In genomic region chr5:138035605-138036537, GRCh38 we compare ENCODE assay signal across 8 cellular contexts. TPM values are rescaled to one million over a fixed set of nuclear protein-coding genes. Genes with fewer than 3 reads are reported as not detected.
DNase-seq lines count a peak whose midpoint lies in the region; ATAC-seq and TF ChIP-seq lines count a peak whose summit lies in the region.

No MANE protein-coding gene starts in this region.

- peak; percentile 37 for ATAC-seq in GM18511 (IDR thresholded peaks at IDR 0.05; ENCODE audit: unreplicated experiment)
- ATAC-seq in HG03442 (IDR thresholded peaks at IDR 0.05; ENCODE audit: unreplicated experiment): peak; percentile 33

- peak; percentile 87 to 95 for TF ChIP-seq RAD21 in liver (IDR thresholded peaks at IDR 0.05)

- H3K27ac ChIP-seq in ACC112 (ENCODE audit: low read depth, low read length) (no peak overlapping the region), coronary artery (peak overlapping the region; percentile 34 to 71), liver (ENCODE audit: low read depth in 1 of 2, low read length in 2 of 2) (no peak overlapping the region)

- no peak overlapping the region for H3K9ac ChIP-seq in liver (ENCODE audit: low read depth in 1 of 2, low read length in 2 of 2)

- peaks cover 15% of the 10 kb centered on the region for H3K79me2 ChIP-seq in ACC112 (ENCODE audit: control insufficient read depth, insufficient read depth, low read length, unreplicated experiment)

- H3K4me1 ChIP-seq in ACC112 (ENCODE audit: control insufficient read depth, insufficient read depth, low read length, unreplicated experiment) (peaks cover 21% of the 10 kb centered on the region), liver (ENCODE audit: control insufficient read depth in 4 of 4, insufficient read depth in 4 of 4, low read length in 3 of 4) (peaks cover 4 to 18% (median 12%) of the 10 kb centered on the region in 4 donors)

- TF ChIP-seq CTCF in coronary artery (IDR thresholded peaks at IDR 0.05) (peak; percentile 71), liver (IDR thresholded peaks at IDR 0.05; ENCODE audit: low read depth, low read length, missing input control) (peak; percentile 87)

- H3K36me3 ChIP-seq in ACC112 (ENCODE audit: insufficient read depth, low read length): no peaks in the 10 kb centered on the region
- no peaks in the 10 kb centered on the region for H3K36me3 ChIP-seq in liver (ENCODE audit: control insufficient read depth in 4 of 4, insufficient read depth in 3 of 4, low read depth in 1 of 4, low read length in 3 of 4)

- WGBS in liver: 36% methylated on average over 11 of the region's 11 CpGs

- no peaks in the 10 kb centered on the region for H3K9me3 ChIP-seq in liver (ENCODE audit: control insufficient read depth in 4 of 4, low read length in 3 of 4)

- DNase-seq in NCI-H526 (lab: John Stamatoyannopoulos, UW) (peak; percentile 85 to 94), coronary artery (ENCODE audit: low spot score) (peak; percentile 73)
- DNase-seq in activated CD4-positive, alpha-beta T cell treated with anti-CD3 and anti-CD28 coated beads for 48 hours: peak; percentile 68
- DNase-seq in stimulated activated CD4-positive, alpha-beta T cell treated with anti-CD3 and anti-CD28 coated beads, TNF-alpha, amount 100 ng/mL, for 48 hours (ENCODE audit: low read depth in 3 of 3): peak; percentile 15 to 49 (median 15)

- no peak overlapping the region for H3K4me3 ChIP-seq in ACC112 (ENCODE audit: low read depth, low read length)
- peak overlapping the region; percentile 29 for H3K4me3 ChIP-seq in coronary artery
- no peak overlapping the region for H3K4me3 ChIP-seq in liver (ENCODE audit: low read depth in 1 of 3, low read length in 3 of 3)

- H3K27me3 ChIP-seq in ACC112 (ENCODE audit: insufficient read depth, low read length): no peaks in the 10 kb centered on the region
- H3K27me3 ChIP-seq in liver (ENCODE audit: control insufficient read depth in 4 of 4, insufficient read depth in 4 of 4, low read length in 3 of 4): no peaks in the 10 kb centered on the region

- peak overlapping the region; percentile 74 for H2AFZ ChIP-seq in ACC112 (ENCODE audit: low read length, unreplicated experiment)

TF ChIP-seq in liver, 16 proteins besides CTCF, POLR2A, EP300 and RAD21:
- TF ChIP-seq FOXA1 (IDR thresholded peaks at IDR 0.05): no peak
- no peak for TF ChIP-seq ATF3 (IDR thresholded peaks at IDR 0.05)
- no peak for TF ChIP-seq ZBTB33 (IDR thresholded peaks at IDR 0.05)
- TF ChIP-seq MAX (IDR thresholded peaks at IDR 0.05): no peak
- no peak for TF ChIP-seq EGR1 (IDR thresholded peaks at IDR 0.05; ENCODE audit: low read depth in 2 of 2)
- peak; percentile 28 to 79 for TF ChIP-seq HNF4A (conservative IDR thresholded peaks at IDR 0.05)
- TF ChIP-seq YY1 (IDR thresholded peaks at IDR 0.05): peak; percentile 76
- TF ChIP-seq SP1 (IDR thresholded peaks at IDR 0.05): peak; percentile 49
- peak; percentile 10 for TF ChIP-seq FOXA2 (IDR thresholded peaks at IDR 0.05)
- peak; percentile 19 for TF ChIP-seq NR2F2 (IDR thresholded peaks at IDR 0.05)
- no peak for TF ChIP-seq GABPA (IDR thresholded peaks at IDR 0.05 in 1 of 2, conservative IDR thresholded peaks at IDR 0.05 in 1 of 2)
- peak; percentile 52 for TF ChIP-seq HNF4G (IDR thresholded peaks at IDR 0.05)
- no peak for TF ChIP-seq TAF1 (conservative IDR thresholded peaks at IDR 0.05)
- TF ChIP-seq REST (IDR thresholded peaks at IDR 0.05): no peak
- no peak for TF ChIP-seq JUND (IDR thresholded peaks at IDR 0.05)
- TF ChIP-seq RXRA (IDR thresholded peaks at IDR 0.05): peak in 1 of 2 donors; percentile 70

RNA-seq across cellular contexts. Expression of gene FAM13B, which starts 3.0 kb away (rescaled TPM):
- total RNA-seq in liver: 10 to 100 TPM; 15.6 to 19.0 TPM
- polyA plus RNA-seq in liver: 1 to 10 TPM; 4.3 to 5.9 TPM

RNA-seq across cellular contexts. Expression of gene WNT8A, which starts 48.0 kb away (rescaled TPM):
- not detected for total RNA-seq in liver
- polyA plus RNA-seq in liver: not detected

Comparison
In these comparisons a context has a peak if more than half of its experiments do, and no peak if none do; other contexts are left out.
1. H3K27ac ChIP-seq: peak in coronary artery (2 of 2); none in ACC112 (single experiment) and liver (0 of 2).
2. DNase-seq: peak in every context shown above with its lines; median percentile 90 in NCI-H526; 73 in coronary artery; 68 in activated CD4-positive, alpha-beta T cell treated with anti-CD3 and anti-CD28 coated beads for 48 hours; 15 in stimulated activated CD4-positive, alpha-beta T cell treated with anti-CD3 and anti-CD28 coated beads, TNF-alpha, amount 100 ng/mL, for 48 hours.